Comparison of ENCODE assay signal across 22 cellular contexts in genomic region chr9:34259315-34259714, GRCh38.
"Had no signal": no experiment of that assay in that cellular context is flagged by ENCODE, and none has a peak within 500 bp of the region (broad histone marks: within the 10 kb centered on the region; RNA-seq: fewer than 3 reads in every experiment).

No MANE protein-coding gene starts in this region.

- H3K27me3 Mint-ChIP-seq: activated CD4-positive, alpha-beta T cell treated with anti-CD3 and anti-CD28 coated beads, Interleukin-2, amount 10 ng/mL, durations not matched to agents 7 days and 5 days; brain; naive B cell had no signal

- H3K4me3 ChIP-seq: coronary artery, esophagus squamous epithelium, gastrocnemius medialis, lung, neural progenitor cell, testis, upper lobe of left lung had no signal

- H3K4me1 Mint-ChIP-seq: endodermal cell, neural progenitor cell had no signal

- H3K27me3 ChIP-seq: esophagus squamous epithelium, gastrocnemius medialis, neural progenitor cell, testis, upper lobe of left lung had no signal

- DNase-seq: activated CD4-positive, alpha-beta T cell treated with anti-CD3 and anti-CD28 coated beads, Interleukin-2, amount 10 ng/mL, durations not matched to agents 7 days and 5 days; activated CD8-positive, alpha-beta T cell treated with anti-CD3 and anti-CD28 coated beads, Interleukin-2, amount 10 ng/mL, durations not matched to agents 7 days and 5 days; activated gamma-delta T cell; activated naive CD4-positive, alpha-beta T cell treated with anti-CD3 and anti-CD28 coated beads, Interleukin-2, amount 50 U/mL, for 16 hours; aorta; cerebellar nuclear complex; endodermal cell; esophagus squamous epithelium; gastrocnemius medialis; islet precursor cell; naive B cell; stimulated activated CD4-positive, alpha-beta T cell treated with anti-CD3 and anti-CD28 coated beads, Interleukin-2, amount 100 ng/mL, for 48 hours; stimulated activated CD8-positive, alpha-beta memory T cell treated with anti-CD3 and anti-CD28 coated beads, Interleukin-4, amount 100 ng/mL, for 48 hours; stimulated activated naive CD4-positive, alpha-beta T cell; testis; upper lobe of left lung had no signal

- H3K27ac ChIP-seq: coronary artery, gastrocnemius medialis, neural progenitor cell, upper lobe of left lung had no signal

- H3K4me1 ChIP-seq: neural progenitor cell, upper lobe of left lung had no signal

- ATAC-seq: activated CD4-positive, CD25-positive, alpha-beta regulatory T cell treated with anti-CD3 and anti-CD28 coated beads, Interleukin-2, amount 50 U/mL, for 24 hours; activated CD8-positive, alpha-beta T cell treated with anti-CD3 and anti-CD28 coated beads, Interleukin-2, amount 10 ng/mL, durations not matched to agents 7 days and 5 days; gastrocnemius medialis had no signal

- H3K9ac ChIP-seq: neural progenitor cell had no signal

- H3K36me3 Mint-ChIP-seq: brain, naive B cell had no signal

- H3K27ac Mint-ChIP-seq: activated CD4-positive, alpha-beta T cell treated with anti-CD3 and anti-CD28 coated beads, Interleukin-2, amount 10 ng/mL, durations not matched to agents 7 days and 5 days; activated CD8-positive, alpha-beta T cell treated with anti-CD3 and anti-CD28 coated beads, Interleukin-2, amount 10 ng/mL, durations not matched to agents 7 days and 5 days; activated T-helper 1 cell treated with anti-CD3 and anti-CD28 coated beads, Interleukin-12 subunit alpha, Interleukin-12 subunit beta, Interleukin-2, Interleukin-4 antibody, amounts not matched to agents 30 ng/mL and 10 ng/mL and 1 ng/mL, durations not matched to agents 14 hours and 24 hours and 36 hours; brain; endodermal cell; naive B cell; neural progenitor cell had no signal

- H3K9me3 ChIP-seq: esophagus squamous epithelium, gastrocnemius medialis, testis, upper lobe of left lung had no signal

- H3K9me3 Mint-ChIP-seq: activated CD4-positive, alpha-beta T cell treated with anti-CD3 and anti-CD28 coated beads, Interleukin-2, amount 10 ng/mL, durations not matched to agents 7 days and 5 days; activated T-helper 1 cell treated with anti-CD3 and anti-CD28 coated beads, Interleukin-12 subunit alpha, Interleukin-12 subunit beta, Interleukin-2, Interleukin-4 antibody, amounts not matched to agents 30 ng/mL and 10 ng/mL and 1 ng/mL, durations not matched to agents 14 hours and 24 hours and 36 hours; brain; endodermal cell; neural progenitor cell had no signal

- H2AFZ ChIP-seq: neural progenitor cell had no signal

- H3K4me3 Mint-ChIP-seq: activated CD4-positive, alpha-beta T cell treated with anti-CD3 and anti-CD28 coated beads, Interleukin-2, amount 10 ng/mL, durations not matched to agents 7 days and 5 days; activated CD8-positive, alpha-beta T cell treated with anti-CD3 and anti-CD28 coated beads, Interleukin-2, amount 10 ng/mL, durations not matched to agents 7 days and 5 days; activated T-helper 1 cell treated with anti-CD3 and anti-CD28 coated beads, Interleukin-12 subunit alpha, Interleukin-12 subunit beta, Interleukin-2, Interleukin-4 antibody, amounts not matched to agents 30 ng/mL and 10 ng/mL and 1 ng/mL, durations not matched to agents 14 hours and 24 hours and 36 hours; brain; endodermal cell; naive B cell; neural progenitor cell had no signal

- H3K4me2 ChIP-seq: neural progenitor cell had no signal

- H3K36me3 ChIP-seq: gastrocnemius medialis, neural progenitor cell had no signal
